Comparison of ENCODE assay signal across 21 cellular contexts in the genomic region with DNA sequence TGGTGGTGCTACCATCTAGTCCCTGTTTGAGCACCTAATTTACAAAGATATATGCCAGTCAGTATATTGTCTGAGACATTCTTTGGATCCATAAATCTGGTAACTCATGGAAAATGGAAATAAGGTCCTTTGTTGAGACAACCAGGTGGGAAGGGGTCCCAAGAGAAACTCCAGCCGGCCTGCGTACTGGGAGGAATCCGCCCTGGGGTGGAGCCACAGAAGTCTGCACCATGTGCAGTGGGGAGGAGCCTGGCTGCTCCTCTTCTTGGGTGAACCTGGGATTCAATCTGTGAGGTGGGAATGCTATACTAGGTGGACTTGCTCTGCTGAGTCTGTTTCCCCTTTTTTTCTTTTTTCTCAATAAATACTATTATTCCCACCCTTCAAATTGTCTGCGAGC.
DNase-seq lines count a peak whose midpoint lies in the region; ATAC-seq and TF ChIP-seq lines count a peak whose summit lies in the region.
"Had no signal": no experiment of that assay in that cellular context is flagged by ENCODE, and none has a peak within 500 bp of the region (broad histone marks: within the 10 kb centered on the region; RNA-seq: fewer than 3 reads in every experiment).

No MANE protein-coding gene starts in this region.

- no peaks in the 10 kb centered on the region for H3K27me3 ChIP-seq in RWPE2 (ENCODE audit: insufficient read depth, poor library complexity, severe bottlenecking)
- no peaks in the 10 kb centered on the region for H3K27me3 ChIP-seq in aorta (ENCODE audit: control insufficient read depth in 1 of 2, insufficient read depth in 2 of 2, low read length in 1 of 2)

- intact Hi-C loops in aorta (cut with DNase I) = no loop called here

- peaks cover 11% of the 10 kb centered on the region for H3K4me1 Mint-ChIP-seq in activated CD4-positive, alpha-beta T cell treated with anti-CD3 and anti-CD28 coated beads, Interleukin-2, amount 10 ng/mL, durations not matched to agents 7 days and 5 days

- H3K9me3 ChIP-seq in RWPE2 (ENCODE audit: severe bottlenecking) (no peaks in the 10 kb centered on the region), mesodermal cell (ENCODE audit: control insufficient read depth, low read length) (peaks cover 9% of the 10 kb centered on the region), aorta (ENCODE audit: control insufficient read depth, low read length) (no peaks in the 10 kb centered on the region)

- 89 to 91% methylated on average over 3 to 4 of the region's 4 CpGs for WGBS in mesodermal cell (ENCODE audit: insufficient coverage in 2 of 2), 2 experiments
- 94 to 95% methylated on average over 4 of the region's 4 CpGs for WGBS in aorta, 2 donors

- peaks cover 3% of the 10 kb centered on the region for H3K9me3 Mint-ChIP-seq in activated CD4-positive, alpha-beta T cell treated with anti-CD3 and anti-CD28 coated beads, Interleukin-2, amount 10 ng/mL, durations not matched to agents 7 days and 5 days

- CTCF ChIA-PET in activated CD4-positive, alpha-beta T cell treated with anti-CD3 and anti-CD28 coated beads, Interleukin-2, amount 10 ng/mL, durations not matched to agents 7 days and 5 days (lab: Charles Lee) = interaction anchor here (0.6 to 0.7 kb wide), 2 partner anchors 148 to 803 kb away, joined by 3 read pairs; no protein-coding TSS in a partner anchor

- peak overlapping the region; percentile 94 for H3K27ac ChIP-seq in RWPE2 (ENCODE audit: poor library complexity, severe bottlenecking)
- H3K27ac ChIP-seq in mesodermal cell (ENCODE audit: low read depth, low read length, severe bottlenecking) = peak overlapping the region; percentile 25
- no peak overlapping the region for H3K27ac ChIP-seq in aorta (ENCODE audit: low read depth in 1 of 2, low read length in 2 of 2)
- H3K27ac ChIP-seq: C4-2B had no signal

- POLR2A ChIA-PET in activated CD4-positive, alpha-beta T cell treated with anti-CD3 and anti-CD28 coated beads, Interleukin-2, amount 10 ng/mL, durations not matched to agents 7 days and 5 days (lab: Charles Lee) = no interaction called here

- no peak for TF ChIP-seq CTCF in RWPE2 (IDR thresholded peaks at IDR 0.05; ENCODE audit: poor library complexity, severe bottlenecking)

- peaks cover 38% of the 10 kb centered on the region for H3K4me1 ChIP-seq in RWPE2 (ENCODE audit: insufficient read depth, poor library complexity, severe bottlenecking)
- H3K4me1 ChIP-seq in mesodermal cell (ENCODE audit: control insufficient read depth, insufficient read depth, low read length, poor library complexity, severe bottlenecking) = peaks cover 21% of the 10 kb centered on the region
- no peaks in the 10 kb centered on the region for H3K4me1 ChIP-seq in aorta (ENCODE audit: control insufficient read depth in 1 of 2, insufficient read depth in 2 of 2, low read length in 2 of 2)

- no peak for DNase-seq in activated CD4-positive, alpha-beta T cell treated with anti-CD3 and anti-CD28 coated beads, Interleukin-2, amount 10 ng/mL, durations not matched to agents 7 days and 5 days
- DNase-seq in activated CD4-positive, alpha-beta T cell treated with anti-CD3 and anti-CD28 coated beads, Interleukin-2, amount 50 U/mL, for 1 hour = no peak
- DNase-seq in RWPE2 (ENCODE audit: low spot score) (peak; percentile 15), aorta (peak; percentile 19 to 34), C1 segment of cervical spinal cord (lab: John Stamatoyannopoulos, UW) (no peak)
- DNase-seq: 8988T, AML-193, DMS53, GF-D8, GOT3, MM.1S, NCI-H1048, NCI-H1417 treated with DMSO at 0.1 percent for 48 hours, NCI-H187, NCI-H446, NCI-H526, SHP77 had no signal

- no peak overlapping the region for H3K4me3 Mint-ChIP-seq in activated CD4-positive, alpha-beta T cell treated with anti-CD3 and anti-CD28 coated beads, Interleukin-2, amount 10 ng/mL, durations not matched to agents 7 days and 5 days

- H3K27me3 Mint-ChIP-seq in activated CD4-positive, alpha-beta T cell treated with anti-CD3 and anti-CD28 coated beads, Interleukin-2, amount 10 ng/mL, durations not matched to agents 7 days and 5 days = peaks cover 3% of the 10 kb centered on the region

- no peak for ATAC-seq in RWPE2 (ENCODE audit: low read depth)
- ATAC-seq in aorta (ENCODE audit: low FRiP score) = no peak
- ATAC-seq in GM18870 (IDR thresholded peaks at IDR 0.05; ENCODE audit: unreplicated experiment) = no peak
- ATAC-seq: HCT116 had no signal

- H3K36me3 Mint-ChIP-seq in activated CD4-positive, alpha-beta T cell treated with anti-CD3 and anti-CD28 coated beads, Interleukin-2, amount 10 ng/mL, durations not matched to agents 7 days and 5 days (ENCODE audit: low read depth) = peaks cover 4% of the 10 kb centered on the region

- H3K4me3 ChIP-seq in RWPE2 (ENCODE audit: severe bottlenecking) = no peak overlapping the region
- H3K4me3 ChIP-seq in mesodermal cell (ENCODE audit: extremely low read depth, insufficient read depth, low read length, poor library complexity, severe bottlenecking) = no peak overlapping the region
- H3K4me3 ChIP-seq in aorta (ENCODE audit: low read length in 2 of 2) = no peak overlapping the region

- H3K36me3 ChIP-seq in RWPE2 (ENCODE audit: low read depth) (no peaks in the 10 kb centered on the region), mesodermal cell (ENCODE audit: control insufficient read depth, insufficient read depth, low read length) (no peaks in the 10 kb centered on the region), aorta (ENCODE audit: control insufficient read depth in 1 of 2, insufficient read depth in 2 of 2, low read length in 1 of 2) (no peaks in the 10 kb centered on the region)

- peak overlapping the region; percentile 55 for H3K27ac Mint-ChIP-seq in activated CD4-positive, alpha-beta T cell treated with anti-CD3 and anti-CD28 coated beads, Interleukin-2, amount 10 ng/mL, durations not matched to agents 7 days and 5 days

Comparison
In these comparisons a context has a peak if more than half of its experiments do, and no peak if none do; other contexts are left out.
1. DNase-seq: peak in RWPE2 (single experiment) and aorta (2 of 2); none in activated CD4-positive, alpha-beta T cell treated with anti-CD3 and anti-CD28 coated beads, Interleukin-2, amount 10 ng/mL, durations not matched to agents 7 days and 5 days (single experiment), activated CD4-positive, alpha-beta T cell treated with anti-CD3 and anti-CD28 coated beads, Interleukin-2, amount 50 U/mL, for 1 hour (single experiment) and C1 segment of cervical spinal cord (0 of 14).
2. H3K27ac ChIP-seq: peak in RWPE2 (single experiment) and mesodermal cell (single experiment); none in aorta (0 of 2).